ENCODE assay signal across 16 cellular contexts in genomic region chr5:74629326-74629725, GRCh38. TPM values are rescaled to one million over a fixed set of nuclear protein-coding genes. Genes with fewer than 3 reads are reported as not detected.
A peak's percentile ranks its signal among the peaks of the same experiment; 100 is the strongest.
DNase-seq lines count a peak whose midpoint lies in the region; ATAC-seq and TF ChIP-seq lines count a peak whose summit lies in the region.
"Had no signal": no experiment of that assay in that cellular context is flagged by ENCODE, and none has a peak within 500 bp of the region (broad histone marks: within the 10 kb centered on the region; RNA-seq: fewer than 3 reads in every experiment).

No MANE protein-coding gene starts in this region.

- H3K9me3 ChIP-seq in WERI-Rb-1 (ENCODE audit: severe bottlenecking): peaks cover 5% of the 10 kb centered on the region
- H3K9me3 ChIP-seq: BE2C, MG63 had no signal

- no peaks in the 10 kb centered on the region for H3K9me3 Mint-ChIP-seq in effector memory CD8-positive, alpha-beta T cell
- H3K9me3 Mint-ChIP-seq in nephron: no peaks in the 10 kb centered on the region
- peaks cover 10% of the 10 kb centered on the region for H3K9me3 Mint-ChIP-seq in type B pancreatic cell
- no peaks in the 10 kb centered on the region for H3K9me3 Mint-ChIP-seq in stimulated activated naive CD8-positive, alpha-beta T cell treated with anti-CD3 and anti-CD28 coated beads, Interleukin-15, amount 100 ng/mL, for 72 hours
- H3K9me3 Mint-ChIP-seq: CD8-positive, alpha-beta T cell had no signal

- peaks cover 68% of the 10 kb centered on the region for H3K36me3 ChIP-seq in WERI-Rb-1

- TF ChIP-seq CTCF in WERI-Rb-1 (IDR thresholded peaks at IDR 0.05; ENCODE audit: low read depth, low read length) (no peak), nephron (IDR thresholded peaks at IDR 0.05; ENCODE audit: unreplicated experiment in 3 of 3) (no peak), type B pancreatic cell (conservative IDR thresholded peaks at IDR 0.05) (no peak)

- H3K27ac Mint-ChIP-seq in effector memory CD8-positive, alpha-beta T cell: peak overlapping the region; percentile 92 to 98
- H3K27ac Mint-ChIP-seq in nephron (peak overlapping the region; percentile 71 to 83 (median 75)), type B pancreatic cell (peak overlapping the region; percentile 31)
- no peak overlapping the region for H3K27ac Mint-ChIP-seq in stimulated activated naive CD8-positive, alpha-beta T cell treated with anti-CD3 and anti-CD28 coated beads, Interleukin-15, amount 100 ng/mL, for 72 hours
- H3K27ac Mint-ChIP-seq: CD8-positive, alpha-beta T cell had no signal

- peaks cover 0 to 11% of the 10 kb centered on the region in 2 donors for H3K27me3 Mint-ChIP-seq in effector memory CD8-positive, alpha-beta T cell
- no peaks in the 10 kb centered on the region for H3K27me3 Mint-ChIP-seq in nephron (ENCODE audit: low read depth)
- no peaks in the 10 kb centered on the region for H3K27me3 Mint-ChIP-seq in type B pancreatic cell
- H3K27me3 Mint-ChIP-seq in stimulated activated naive CD8-positive, alpha-beta T cell treated with anti-CD3 and anti-CD28 coated beads, Interleukin-15, amount 100 ng/mL, for 72 hours: peaks cover 15% of the 10 kb centered on the region

- no peak overlapping the region for H3K4me3 ChIP-seq in WERI-Rb-1 (ENCODE audit: low read depth, low read length)
- H3K4me3 ChIP-seq: MG63 had no signal

- DNase-seq in WERI-Rb-1 (no peak), type B pancreatic cell (ENCODE audit: extremely low spot score, unreplicated experiment) (no peak)
- DNase-seq in effector memory CD8-positive, alpha-beta T cell: no peak
- DNase-seq in effector CD4-positive, alpha-beta T cell: no peak
- no peak for DNase-seq in stimulated activated naive CD8-positive, alpha-beta T cell treated with anti-CD3 and anti-CD28 coated beads, Interleukin-15, amount 100 ng/mL, for 72 hours
- no peak for DNase-seq in stimulated activated CD4-positive, alpha-beta T cell treated with anti-CD3 and anti-CD28 coated beads, Interleukin-12 subunit alpha, Interleukin-12 subunit beta, amount 100 ng/mL, for 4 hours
- DNase-seq: BE2C; CD8-positive, alpha-beta T cell; H7; MG63; NCI-H1105 treated with DMSO at 0.1 percent for 48 hours; NCI-H187; NCI-H2171; NCI-H510A; SHP77 treated with DMSO at 0.1 percent for 48 hours had no signal

- ATAC-seq in effector memory CD8-positive, alpha-beta T cell (replicated peaks): no peak
- no peak for ATAC-seq in stimulated activated naive CD8-positive, alpha-beta T cell treated with anti-CD3 and anti-CD28 coated beads, Interleukin-15, amount 100 ng/mL, for 72 hours
- ATAC-seq: CD8-positive, alpha-beta T cell had no signal

- no peak overlapping the region for H3K4me3 Mint-ChIP-seq in effector memory CD8-positive, alpha-beta T cell
- H3K4me3 Mint-ChIP-seq in nephron (peak overlapping the region in 2 of 3 experiments; percentile 19 to 57), type B pancreatic cell (no peak overlapping the region)
- no peak overlapping the region for H3K4me3 Mint-ChIP-seq in stimulated activated naive CD8-positive, alpha-beta T cell treated with anti-CD3 and anti-CD28 coated beads, Interleukin-15, amount 100 ng/mL, for 72 hours
- H3K4me3 Mint-ChIP-seq: CD8-positive, alpha-beta T cell had no signal

- H3K27me3 ChIP-seq in WERI-Rb-1 (ENCODE audit: insufficient read depth, low read depth, severe bottlenecking): no peaks in the 10 kb centered on the region
- H3K27me3 ChIP-seq: BE2C, MG63 had no signal

- H3K4me1 Mint-ChIP-seq in effector memory CD8-positive, alpha-beta T cell (ENCODE audit: low read depth in 2 of 2): peaks cover 15 to 40% of the 10 kb centered on the region in 2 donors
- H3K4me1 Mint-ChIP-seq in nephron: peaks cover 88% of the 10 kb centered on the region
- peaks cover 76% of the 10 kb centered on the region for H3K4me1 Mint-ChIP-seq in type B pancreatic cell (ENCODE audit: unreplicated experiment)
- H3K4me1 Mint-ChIP-seq in stimulated activated naive CD8-positive, alpha-beta T cell treated with anti-CD3 and anti-CD28 coated beads, Interleukin-15, amount 100 ng/mL, for 72 hours: peaks cover 26% of the 10 kb centered on the region

- H3K27ac ChIP-seq in WERI-Rb-1: peak overlapping the region; percentile 45

- peaks cover 42% of the 10 kb centered on the region for H3K36me3 Mint-ChIP-seq in effector memory CD8-positive, alpha-beta T cell (ENCODE audit: insufficient read depth)
- H3K36me3 Mint-ChIP-seq in nephron (ENCODE audit: low read depth) (peaks cover 73% of the 10 kb centered on the region), type B pancreatic cell (peaks cover 51% of the 10 kb centered on the region)
- H3K36me3 Mint-ChIP-seq: CD8-positive, alpha-beta T cell had no signal

RNA-seq across cellular contexts. Expression of gene ENC1, which starts 11.2 kb away (rescaled TPM):
- total RNA-seq in type B pancreatic cell (ENCODE audit: low replicate concordance): 83.2 and 96.8 TPM in 2 replicates

RNA-seq across cellular contexts. Expression of gene HEXB, which starts 55.7 kb away (rescaled TPM):
- 76.6 and 114 TPM in 2 replicates for total RNA-seq in type B pancreatic cell (ENCODE audit: low replicate concordance)

Comparison
In these comparisons a context has a peak if more than half of its experiments do, and no peak if none do; other contexts are left out.
1. H3K27ac Mint-ChIP-seq: peak in effector memory CD8-positive, alpha-beta T cell (2 of 2), nephron (3 of 3) and type B pancreatic cell (single experiment); none in stimulated activated naive CD8-positive, alpha-beta T cell treated with anti-CD3 and anti-CD28 coated beads, Interleukin-15, amount 100 ng/mL, for 72 hours (0 of 2).
2. H3K4me3 Mint-ChIP-seq: peak in nephron (2 of 3); none in effector memory CD8-positive, alpha-beta T cell (0 of 2), type B pancreatic cell (single experiment) and stimulated activated naive CD8-positive, alpha-beta T cell treated with anti-CD3 and anti-CD28 coated beads, Interleukin-15, amount 100 ng/mL, for 72 hours (0 of 2).